29 cellular contexts compared by ENCODE assay signal in the genomic region with DNA sequence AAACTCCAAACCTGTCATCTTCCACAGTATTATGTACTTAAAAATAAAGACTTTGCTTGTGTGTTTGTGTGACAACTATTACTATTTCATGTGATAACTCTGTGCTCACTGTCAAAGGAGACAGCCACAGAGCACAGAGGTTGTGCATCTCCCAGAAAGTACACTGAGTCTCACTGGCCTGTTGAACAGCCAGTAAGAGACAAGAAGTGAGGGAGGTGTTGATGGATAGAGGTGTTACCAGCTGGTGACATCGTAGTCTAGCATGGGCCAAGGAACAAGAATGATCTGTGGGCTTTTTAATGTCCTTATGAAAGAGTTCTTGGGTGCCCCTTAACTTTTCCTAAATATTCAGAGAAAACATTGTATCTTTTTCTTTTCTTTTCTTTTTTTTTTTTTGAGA.
"Had no signal": no experiment of that assay in that cellular context is flagged by ENCODE, and none has a peak within 500 bp of the region (broad histone marks: within the 10 kb centered on the region; RNA-seq: fewer than 3 reads in every experiment).

No MANE protein-coding gene starts in this region.

- H3K36me3 ChIP-seq: neutrophil, pancreas, prostate gland, right atrium auricular region, right lobe of liver, sigmoid colon, spleen, suprapubic skin, tibial artery, transverse colon, upper lobe of right lung, uterus had no signal

- H3K27ac ChIP-seq: neutrophil, pancreas, prostate gland, right atrium auricular region, right lobe of liver, sigmoid colon, spleen, suprapubic skin, testis, tibial artery, transverse colon, upper lobe of right lung, uterus had no signal

- H3K4me1 ChIP-seq: pancreas, prostate gland, right lobe of liver, sigmoid colon, spleen, suprapubic skin, testis, transverse colon, upper lobe of right lung, uterus had no signal

- H3K27me3 ChIP-seq: neutrophil, right atrium auricular region, right lobe of liver, spleen, suprapubic skin, testis, tibial artery, upper lobe of right lung, uterus had no signal

- H3K4me3 ChIP-seq: pancreas, prostate gland, right atrium auricular region, right lobe of liver, sigmoid colon, spleen, suprapubic skin, testis, tibial artery, transverse colon, upper lobe of right lung, uterus had no signal

- ATAC-seq: naive thymus-derived CD4-positive, alpha-beta T cell; pancreas; stimulated activated memory B cell treated with anti-CD40 and anti-IgM and Interleukin-4, amounts not matched to agents 10 μg/mL and 1 μg/mL and 100 μg/mL, for 72 hours; stimulated activated naive CD8-positive, alpha-beta T cell treated with anti-CD3 and anti-CD28 coated beads, Interleukin-15, amount 100 ng/mL, for 72 hours; stimulated activated naive CD8-positive, alpha-beta T cell treated with anti-CD3 and anti-CD28 coated beads, Interleukin-15, Interleukin-2, amounts not matched to agents 100 U/mL and 50 U/mL, for 24 hours; upper lobe of right lung had no signal

- DNase-seq: naive thymus-derived CD4-positive, alpha-beta T cell; natural killer cell; nephron progenitor cell; nucleus accumbens; pancreas; retina; right lobe of liver; sigmoid colon; small intestine; spleen; stimulated activated CD4-positive, alpha-beta T cell treated with anti-CD3 and anti-CD28 coated beads, Interleukin-12 subunit alpha, Interleukin-12 subunit beta, amount 100 ng/mL, for 4 hours; stimulated activated CD4-positive, alpha-beta T cell treated with anti-CD3 and anti-CD28 coated beads, Interleukin-1b, Interleukin-23, amount 100 ng/mL, for 48 hours; stimulated activated CD4-positive, alpha-beta T cell treated with anti-CD3 and anti-CD28 coated beads, Interleukin-4, amount 100 ng/mL, for 1 hour; stimulated activated CD4-positive, alpha-beta T cell treated with anti-CD3 and anti-CD28 coated beads, Interleukin-4, amount 100 ng/mL, for 4 hours; stimulated activated CD8-positive, alpha-beta memory T cell treated with anti-CD3 and anti-CD28 coated beads, Interleukin-4, amount 100 ng/mL, for 48 hours; stimulated activated naive CD4-positive, alpha-beta T cell; stimulated activated naive CD8-positive, alpha-beta T cell treated with anti-CD3 and anti-CD28 coated beads, Interleukin-15, amount 100 ng/mL, for 72 hours; stimulated activated naive CD8-positive, alpha-beta T cell treated with anti-CD3 and anti-CD28 coated beads, Interleukin-15, Interleukin-2, amounts not matched to agents 100 U/mL and 50 U/mL, for 24 hours; substantia nigra; testis; tibial artery; transverse colon; upper lobe of right lung; uterus had no signal

- FAIRE-seq: pancreas, small intestine had no signal

- H3K9me3 ChIP-seq: neutrophil, pancreas, prostate gland, right lobe of liver, sigmoid colon, suprapubic skin, testis, tibial artery, transverse colon, upper lobe of right lung, uterus had no signal
